In the genomic region with DNA sequence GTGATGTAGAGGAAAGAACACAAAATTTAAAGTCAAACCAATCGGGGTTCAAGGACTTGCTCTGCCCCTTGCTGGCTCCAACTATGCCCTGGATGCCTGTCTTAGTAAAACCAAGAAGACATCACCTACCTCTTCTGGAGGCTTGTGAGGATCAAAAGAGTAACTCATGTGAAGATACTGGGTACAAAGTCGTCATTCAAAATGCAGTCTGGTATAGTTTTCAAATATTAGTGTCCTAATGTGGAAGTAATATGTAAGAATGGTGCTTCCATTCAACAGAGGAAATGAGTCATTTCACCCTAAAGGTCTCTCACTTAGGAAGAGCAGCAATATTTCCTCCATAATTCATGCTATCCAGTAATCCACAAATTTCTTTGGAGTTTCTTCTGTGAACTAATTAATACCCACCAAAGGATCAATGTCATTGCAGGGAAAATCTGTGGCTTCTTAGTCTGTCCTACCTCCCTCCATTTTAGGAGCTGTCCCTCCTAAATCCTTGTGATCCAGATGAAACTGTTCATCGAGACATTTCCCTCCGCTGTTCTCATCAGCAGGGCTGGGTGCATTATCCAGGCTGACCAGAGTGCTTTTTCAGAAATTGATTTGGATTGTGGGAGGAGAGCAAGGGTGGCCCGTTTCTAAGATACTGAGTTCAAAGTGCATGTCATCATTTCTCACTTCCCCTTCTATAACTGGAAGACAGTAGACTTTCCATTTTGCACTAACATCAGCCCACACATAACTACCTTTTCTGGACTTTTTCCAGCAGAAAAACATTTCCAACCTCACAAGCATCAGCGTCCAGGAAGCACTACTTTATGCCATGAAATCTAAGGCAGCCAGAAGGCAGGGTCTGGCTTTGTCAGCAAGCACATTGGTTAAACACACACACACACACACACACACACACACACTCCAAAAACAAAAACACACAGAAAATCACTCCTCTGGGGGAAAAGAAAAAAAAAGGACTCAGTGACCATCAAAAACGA, we compare ENCODE assay signal across 7 cellular contexts.
DNase-seq lines count a peak whose midpoint lies in the region; ATAC-seq and TF ChIP-seq lines count a peak whose summit lies in the region.

No MANE protein-coding gene starts in this region.

- no peak overlapping the region for H3K4me3 ChIP-seq in NB4 (ENCODE audit: low read depth, low read length)
- H3K4me3 ChIP-seq in endocrine pancreas (ENCODE audit: control insufficient read depth, insufficient read depth, low read length), result peak overlapping the region; percentile 55
- no peak overlapping the region for H3K4me3 ChIP-seq in H7 (ENCODE audit: insufficient read depth, low read depth, low read length)

- ATAC-seq in GM18861 (IDR thresholded peaks at IDR 0.05; ENCODE audit: unreplicated experiment) (peak; percentile 46), HG02588 (IDR thresholded peaks at IDR 0.05; ENCODE audit: unreplicated experiment) (peak; percentile 70)

- H3K9ac ChIP-seq in endocrine pancreas (ENCODE audit: control insufficient read depth, insufficient read depth, low read length), result no peak overlapping the region

- peaks cover 100% of the 10 kb centered on the region for H3K4me1 Mint-ChIP-seq in stimulated activated naive CD8-positive, alpha-beta T cell treated with anti-CD3 and anti-CD28 coated beads, Interleukin-15, Interleukin-2, amounts not matched to agents 100 ng/mL and 50 ng/mL, for 24 hours (ENCODE audit: low read depth)

- no peaks in the 10 kb centered on the region for H3K9me3 Mint-ChIP-seq in stimulated activated naive CD8-positive, alpha-beta T cell treated with anti-CD3 and anti-CD28 coated beads, Interleukin-15, Interleukin-2, amounts not matched to agents 100 ng/mL and 50 ng/mL, for 24 hours

- H3K36me3 Mint-ChIP-seq in stimulated activated naive CD8-positive, alpha-beta T cell treated with anti-CD3 and anti-CD28 coated beads, Interleukin-15, Interleukin-2, amounts not matched to agents 100 ng/mL and 50 ng/mL, for 24 hours (ENCODE audit: low read depth), result peaks cover 19% of the 10 kb centered on the region

- TF ChIP-seq CTCF in NB4 (IDR thresholded peaks at IDR 0.05; ENCODE audit: low read depth, low read length), result no peak

- H3K36me3 ChIP-seq in endocrine pancreas (ENCODE audit: control insufficient read depth, insufficient read depth, low read length), result no peaks in the 10 kb centered on the region
- no peaks in the 10 kb centered on the region for H3K36me3 ChIP-seq in H7 (replicated peaks; ENCODE audit: control insufficient read depth, insufficient read depth, low read length)

- DNase-seq in NB4 (ENCODE audit: low read depth) (peak; percentile 74), HuH-7 (ENCODE audit: low spot score) (no peak), H7 (no peak)

- peak overlapping the region; percentile 95 for H3K27ac Mint-ChIP-seq in stimulated activated naive CD8-positive, alpha-beta T cell treated with anti-CD3 and anti-CD28 coated beads, Interleukin-15, Interleukin-2, amounts not matched to agents 100 ng/mL and 50 ng/mL, for 24 hours

- TF ChIP-seq POLR2A in NB4 (IDR thresholded peaks at IDR 0.05; ENCODE audit: extremely low read depth, insufficient read length), result no peak

- peaks cover 20% of the 10 kb centered on the region for H3K4me1 ChIP-seq in endocrine pancreas (ENCODE audit: control insufficient read depth, insufficient read depth, low read length)

- H3K9me3 ChIP-seq in endocrine pancreas (ENCODE audit: control insufficient read depth, low read length), result no peaks in the 10 kb centered on the region

- H3K27me3 ChIP-seq in endocrine pancreas (ENCODE audit: control insufficient read depth, insufficient read depth, low read length) (no peaks in the 10 kb centered on the region), H7 (ENCODE audit: control insufficient read depth, insufficient read depth, low read length) (no peaks in the 10 kb centered on the region)

- no peaks in the 10 kb centered on the region for H3K27me3 Mint-ChIP-seq in stimulated activated naive CD8-positive, alpha-beta T cell treated with anti-CD3 and anti-CD28 coated beads, Interleukin-15, Interleukin-2, amounts not matched to agents 100 ng/mL and 50 ng/mL, for 24 hours

- H3K4me3 Mint-ChIP-seq in stimulated activated naive CD8-positive, alpha-beta T cell treated with anti-CD3 and anti-CD28 coated beads, Interleukin-15, Interleukin-2, amounts not matched to agents 100 ng/mL and 50 ng/mL, for 24 hours, result peak overlapping the region; percentile 75
